ENCODE assay signal across 11 cellular contexts in the genomic region with DNA sequence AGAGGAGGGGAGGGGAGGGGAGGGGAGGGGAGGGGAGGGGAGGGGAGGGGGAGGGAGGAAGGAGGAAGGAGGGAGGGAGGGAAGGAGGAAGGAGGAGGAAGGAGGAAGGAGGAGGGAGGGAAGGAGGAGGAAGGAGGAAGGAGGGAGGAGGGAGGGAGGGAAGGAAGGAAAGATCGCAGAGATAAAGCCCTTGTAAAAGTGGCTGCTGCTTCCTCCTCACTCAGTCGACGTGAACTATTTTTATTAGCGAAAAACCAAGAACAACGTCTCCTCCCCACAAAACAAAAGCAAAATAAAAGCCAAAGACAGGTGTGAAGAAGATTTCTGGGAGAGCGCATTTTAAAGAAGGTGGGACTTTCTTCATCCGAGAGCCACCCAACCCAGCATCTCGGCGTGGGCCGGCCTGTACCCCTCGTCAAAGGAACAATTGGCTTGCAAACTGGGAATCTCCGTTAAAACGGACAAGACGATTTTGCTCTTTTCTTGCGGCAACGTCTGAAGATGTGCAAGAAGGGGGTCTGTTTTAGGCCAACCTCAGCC. TPM values are rescaled to one million over a fixed set of nuclear protein-coding genes. Genes with fewer than 3 reads are reported as not detected.
DNase-seq lines count a peak whose midpoint lies in the region; ATAC-seq and TF ChIP-seq lines count a peak whose summit lies in the region.
"Had no signal": no experiment of that assay in that cellular context is flagged by ENCODE, and none has a peak within 500 bp of the region (broad histone marks: within the 10 kb centered on the region; RNA-seq: fewer than 3 reads in every experiment).

No MANE protein-coding gene starts in this region.

- peak overlapping the region; percentile 61 for H3K27ac Mint-ChIP-seq in central memory CD8-positive, alpha-beta T cell (ENCODE audit: low read depth)
- H3K27ac Mint-ChIP-seq in chondrocyte (ENCODE audit: unreplicated experiment), result no peak overlapping the region
- H3K27ac Mint-ChIP-seq: nephron had no signal

- H3K9me3 Mint-ChIP-seq in central memory CD8-positive, alpha-beta T cell, result peaks cover 12% of the 10 kb centered on the region
- H3K9me3 Mint-ChIP-seq in chondrocyte (ENCODE audit: low read depth), result no peaks in the 10 kb centered on the region

- no peaks in the 10 kb centered on the region for H3K27me3 Mint-ChIP-seq in central memory CD8-positive, alpha-beta T cell
- peaks cover 7% of the 10 kb centered on the region for H3K27me3 Mint-ChIP-seq in chondrocyte (ENCODE audit: low read depth)

- H3K9ac ChIP-seq in BLaER1 treated with 17β-estradiol and CSF1 and Interleukin-3, amounts not matched to agents 10 nM and 100 nM, result peak overlapping the region; percentile 44 to 74 (median 60); a peak in 19 of 22 replicates

- H4K20me1 ChIP-seq in BLaER1 treated with 17β-estradiol and CSF1 and Interleukin-3, amounts not matched to agents 10 nM and 100 nM, result peaks cover 0 to 83% (median 79%) of the 10 kb centered on the region in 11 experiments; a peak in 18 of 22 replicates

- ATAC-seq in GM18867 (IDR thresholded peaks at IDR 0.05; ENCODE audit: unreplicated experiment), result peak; percentile 18
- peak; percentile 7 for ATAC-seq in HG03378 (IDR thresholded peaks at IDR 0.05; ENCODE audit: unreplicated experiment)
- ATAC-seq in central memory CD8-positive, alpha-beta T cell (replicated peaks; ENCODE audit: extremely low read depth, poor library complexity, severe bottlenecking), result peak; percentile 38

- peaks cover 34 to 66% (median 63%) of the 10 kb centered on the region in 10 experiments for H3K4me1 ChIP-seq in BLaER1 treated with 17β-estradiol and CSF1 and Interleukin-3, amounts not matched to agents 10 nM and 100 nM

- peak overlapping the region; percentile 2 to 75 (median 64); a peak in 20 of 22 replicates for H3K27ac ChIP-seq in BLaER1 treated with 17β-estradiol and CSF1 and Interleukin-3, amounts not matched to agents 10 nM and 100 nM

- peaks cover 9 to 66% (median 48%) of the 10 kb centered on the region in 11 experiments; a peak in 21 of 22 replicates for H3K36me3 ChIP-seq in BLaER1 treated with 17β-estradiol and CSF1 and Interleukin-3, amounts not matched to agents 10 nM and 100 nM

- peak overlapping the region; percentile 4 for H3K4me3 Mint-ChIP-seq in central memory CD8-positive, alpha-beta T cell
- H3K4me3 Mint-ChIP-seq in chondrocyte (ENCODE audit: unreplicated experiment), result no peak overlapping the region
- H3K4me3 Mint-ChIP-seq: nephron had no signal

- peaks cover 73% of the 10 kb centered on the region for H3K36me3 Mint-ChIP-seq in central memory CD8-positive, alpha-beta T cell (ENCODE audit: insufficient read depth)
- H3K36me3 Mint-ChIP-seq in chondrocyte (ENCODE audit: low read depth), result no peaks in the 10 kb centered on the region

- H3K4me2 ChIP-seq in BLaER1 treated with 17β-estradiol and CSF1 and Interleukin-3, amounts not matched to agents 10 nM and 100 nM, result peak overlapping the region; percentile 79 to 97 (median 90)

- H3K4me3 ChIP-seq in BLaER1 treated with 17β-estradiol and CSF1 and Interleukin-3, amounts not matched to agents 10 nM and 100 nM, result peak overlapping the region; percentile 23 to 56 (median 48)

- TF ChIP-seq CTCF in chondrocyte (IDR thresholded peaks at IDR 0.05), result no peak

- H3K9me3 ChIP-seq in BLaER1 treated with 17β-estradiol and CSF1 and Interleukin-3, amounts not matched to agents 10 nM and 100 nM (replicated peaks in 1 of 11), result peaks cover 0 to 18% (median 6%) of the 10 kb centered on the region in 11 experiments; a peak in 10 of 22 replicates

- peaks cover 57% of the 10 kb centered on the region for H3K4me1 Mint-ChIP-seq in central memory CD8-positive, alpha-beta T cell
- no peaks in the 10 kb centered on the region for H3K4me1 Mint-ChIP-seq in chondrocyte (ENCODE audit: low read depth)
- H3K4me1 Mint-ChIP-seq: nephron had no signal

- no peak for DNase-seq in central memory CD8-positive, alpha-beta T cell (ENCODE audit: low spot score in 2 of 2)
- no peak for DNase-seq in HT-29 (ENCODE audit: low spot score)
- no peak for DNase-seq in SK-N-DZ (ENCODE audit: low spot score)
- DNase-seq in 8988T, result no peak
- DNase-seq in chondrocyte (ENCODE audit: low spot score), result no peak
- DNase-seq: activated CD4-positive, CD25-positive, alpha-beta regulatory T cell; NCI-H524 had no signal

- no peaks in the 10 kb centered on the region for H3K27me3 ChIP-seq in BLaER1 treated with 17β-estradiol and CSF1 and Interleukin-3, amounts not matched to agents 10 nM and 100 nM

RNA-seq across cellular contexts. Expression of a gene that starts 40.7 kb away (rescaled TPM):
- 11.6 and 15.2 TPM in 2 replicates for total RNA-seq in HT-29 (2014; rRNA removed; shearing (Covaris generic))
- polyA plus RNA-seq in SK-N-DZ (2014; cell fraction: cytosol; rRNA removed), result 2.3 and 3.5 TPM in 2 replicates
- 5.2 and 6.5 TPM in 2 replicates for polyA plus RNA-seq in SK-N-DZ (2014; cell fraction: nucleus; rRNA removed)
- total RNA-seq in chondrocyte, result 19.6 to 29.0 TPM (median 20.2 TPM) in 3 replicates

RNA-seq across cellular contexts. Expression of a gene that starts 43.6 kb away (rescaled TPM):
- not detected in 2 replicates for total RNA-seq in HT-29 (2014; rRNA removed; shearing (Covaris generic))
- polyA plus RNA-seq in SK-N-DZ (2014; cell fraction: cytosol; rRNA removed), result not detected in 2 replicates
- polyA plus RNA-seq in SK-N-DZ (2014; cell fraction: nucleus; rRNA removed), result not detected in 2 replicates
- not detected in 3 replicates for total RNA-seq in chondrocyte
